In the genomic region with DNA sequence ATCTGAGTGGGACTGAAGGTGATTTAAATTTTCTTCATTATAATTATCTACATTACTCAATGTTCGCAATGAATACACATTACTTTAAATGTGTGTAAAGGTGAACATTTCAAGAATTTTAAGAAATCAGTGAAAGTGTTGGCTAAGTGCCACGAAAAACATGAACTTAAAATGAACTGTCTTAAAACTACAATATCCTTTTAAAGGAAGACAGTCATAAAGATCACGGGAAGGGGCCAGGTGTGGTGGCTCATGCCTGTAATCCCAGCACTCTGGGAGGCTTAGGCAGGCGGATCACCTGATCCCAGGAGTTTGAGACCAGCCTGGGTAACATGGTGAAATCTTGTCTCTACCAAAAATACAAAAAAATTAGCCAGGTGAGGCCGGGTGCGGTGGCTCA, we compare ENCODE assay signal across 23 cellular contexts. TPM values are rescaled to one million over a fixed set of nuclear protein-coding genes. Genes with fewer than 3 reads are reported as not detected.
DNase-seq lines count a peak whose midpoint lies in the region; ATAC-seq, FAIRE-seq and TF ChIP-seq lines count a peak whose summit lies in the region.
"Had no signal": no experiment of that assay in that cellular context is flagged by ENCODE, and none has a peak within 500 bp of the region (broad histone marks: within the 10 kb centered on the region; RNA-seq: fewer than 3 reads in every experiment).

No MANE protein-coding gene starts in this region.

- H3K36me3 Mint-ChIP-seq in T-helper 17 cell (ENCODE audit: low read depth) = no peaks in the 10 kb centered on the region
- H3K36me3 Mint-ChIP-seq: CD8-positive, alpha-beta T cell had no signal

- no peak for FAIRE-seq in urothelium cell line (lab: Jason Lieb, UNC)

- H3K27ac Mint-ChIP-seq in T-helper 17 cell = no peak overlapping the region
- H3K27ac Mint-ChIP-seq: activated CD4-positive, alpha-beta T cell treated with anti-CD3 and anti-CD28 coated beads, Interleukin-2, amount 10 ng/mL, durations not matched to agents 7 days and 5 days; activated T-helper 2 cell treated with anti-CD3 and anti-CD28 coated beads, Interferon-gamma antibody, Interleukin-2, Interleukin-4, amounts not matched to agents 10 μg/mL and 5 μg/mL and 100 μg/mL, durations not matched to agents 14 hours and 24 hours and 36 hours; CD8-positive, alpha-beta T cell; GM23338; stimulated activated naive CD8-positive, alpha-beta T cell treated with anti-CD3 and anti-CD28 coated beads, Interleukin-15, amount 100 ng/mL, for 72 hours; T-cell; type B pancreatic cell had no signal

- BruUV-seq in PC-3 (replicated peaks; lab: Mats Ljungman, UMichigan) = no TSS peak

- H3K36me3 ChIP-seq in PC-3 (ENCODE audit: low read depth, low read length) = peaks cover 30% of the 10 kb centered on the region
- peaks cover 12% of the 10 kb centered on the region for H3K36me3 ChIP-seq in osteoblast (ENCODE audit: insufficient read depth, low read length)

- H3K4me2 ChIP-seq in PC-3 (ENCODE audit: low read length) (no peak overlapping the region), osteoblast (ENCODE audit: insufficient read depth, low read length) (no peak overlapping the region)
- H3K4me2 ChIP-seq: GM23338 had no signal

- H3K9ac ChIP-seq in PC-3 (ENCODE audit: low read length) = peak overlapping the region; percentile 78

- H3K4me1 Mint-ChIP-seq in T-helper 17 cell = peaks cover 3% of the 10 kb centered on the region
- H3K4me1 Mint-ChIP-seq: activated CD4-positive, alpha-beta T cell treated with anti-CD3 and anti-CD28 coated beads, Interleukin-2, amount 10 ng/mL, durations not matched to agents 7 days and 5 days; GM23338; T-cell had no signal

- peaks cover 47% of the 10 kb centered on the region for H3K4me1 ChIP-seq in PC-3 (ENCODE audit: insufficient read depth, low read length)
- peaks cover 27% of the 10 kb centered on the region for H3K4me1 ChIP-seq in osteoblast (ENCODE audit: insufficient read depth, low read length)
- no peaks in the 10 kb centered on the region for H3K4me1 ChIP-seq in foreskin keratinocyte

- CTCF ChIA-PET in PC-3 (lab: Charles Lee) = no interaction called here

- H3K4me3 Mint-ChIP-seq in T-helper 17 cell = no peak overlapping the region
- H3K4me3 Mint-ChIP-seq: activated CD4-positive, alpha-beta T cell treated with anti-CD3 and anti-CD28 coated beads, Interleukin-2, amount 10 ng/mL, durations not matched to agents 7 days and 5 days; CD8-positive, alpha-beta T cell; GM23338; stimulated activated naive CD8-positive, alpha-beta T cell treated with anti-CD3 and anti-CD28 coated beads, Interleukin-15, amount 100 ng/mL, for 72 hours; T-cell; type B pancreatic cell had no signal

- no peak overlapping the region for H3K4me3 ChIP-seq in PC-3 (ENCODE audit: low read length)
- H3K4me3 ChIP-seq in osteoblast (ENCODE audit: insufficient read depth, low read length) = no peak overlapping the region
- H3K4me3 ChIP-seq: GM23338 had no signal

- ATAC-seq in PC-3 = peak; percentile 87
- no peak for ATAC-seq in foreskin keratinocyte
- no peak for ATAC-seq in T-helper 17 cell
- ATAC-seq: CD8-positive, alpha-beta T cell; GM23338; Right ventricle myocardium inferior; stimulated activated naive CD8-positive, alpha-beta T cell treated with anti-CD3 and anti-CD28 coated beads, Interleukin-15, amount 100 ng/mL, for 72 hours; T-cell had no signal

- peak; percentile 28 for DNase-seq in ELR (ENCODE audit: low read depth)
- DNase-seq in PC-3 = peak; percentile 99
- peak; percentile 30 for DNase-seq in dermis blood vessel endothelial cell
- no peak for DNase-seq in osteoblast (ENCODE audit: insufficient read length, low spot score, missing footprints)
- DNase-seq in amygdala (lab: John Stamatoyannopoulos, UW) = no peak
- no peak for DNase-seq in urothelium cell line (ENCODE audit: low spot score)
- DNase-seq in foreskin keratinocyte = no peak
- no peak for DNase-seq in T-helper 17 cell
- DNase-seq: activated CD4-positive, alpha-beta T cell treated with anti-CD3 and anti-CD28 coated beads, Interleukin-2, amount 10 ng/mL, durations not matched to agents 7 days and 5 days; caudate nucleus; CD8-positive, alpha-beta T cell; effector CD4-positive, alpha-beta T cell; erythroblast; KBM-7; NCI-H2081 treated with DMSO at 0.1 percent for 48 hours; NCI-H510A; stimulated activated CD4-positive, alpha-beta T cell treated with anti-CD3 and anti-CD28 coated beads, Interleukin-1b, Interleukin-23, amount 100 ng/mL, for 48 hours; stimulated activated naive CD8-positive, alpha-beta T cell treated with anti-CD3 and anti-CD28 coated beads, Interleukin-15, amount 100 ng/mL, for 72 hours; T-cell had no signal

- TF ChIP-seq CTCF in PC-3 (conservative IDR thresholded peaks at IDR 0.05; ENCODE audit: low read depth, low read length) = no peak
- TF ChIP-seq CTCF in osteoblast (IDR thresholded peaks at IDR 0.05; ENCODE audit: extremely low read depth, low read depth, low read length) = no peak
- no peak for TF ChIP-seq CTCF in foreskin keratinocyte (conservative IDR thresholded peaks at IDR 0.05)

- intact Hi-C loops in PC-3 (cut with micrococcal nuclease) = no loop called here

- peaks cover 5% of the 10 kb centered on the region for H3F3A ChIP-seq in PC-3 (ENCODE audit: low read length, unreplicated experiment)

- H4K20me1 ChIP-seq in PC-3 (ENCODE audit: low read length) (no peaks in the 10 kb centered on the region), osteoblast (ENCODE audit: insufficient read depth, low read length) (no peaks in the 10 kb centered on the region)

- H3K27me3 Mint-ChIP-seq in T-helper 17 cell = peaks cover 6% of the 10 kb centered on the region
- H3K27me3 Mint-ChIP-seq: stimulated activated naive CD8-positive, alpha-beta T cell treated with anti-CD3 and anti-CD28 coated beads, Interleukin-15, amount 100 ng/mL, for 72 hours; T-cell; type B pancreatic cell had no signal

- H2AFZ ChIP-seq in PC-3 (ENCODE audit: low read length) (no peak overlapping the region), osteoblast (ENCODE audit: low read length) (no peak overlapping the region)
- H2AFZ ChIP-seq: GM23338 had no signal

- no peaks in the 10 kb centered on the region for H3K9me3 ChIP-seq in PC-3 (ENCODE audit: low read length)
- H3K9me3 ChIP-seq in osteoblast (ENCODE audit: low read depth, low read length) = no peaks in the 10 kb centered on the region
- H3K9me3 ChIP-seq in T-helper 17 cell (ENCODE audit: control insufficient read depth, low read length, poor library complexity, severe bottlenecking) = no peaks in the 10 kb centered on the region

- H3K79me2 ChIP-seq in PC-3 (ENCODE audit: low read length) = peaks cover 92% of the 10 kb centered on the region
- peaks cover 89% of the 10 kb centered on the region for H3K79me2 ChIP-seq in osteoblast (ENCODE audit: insufficient read depth, low read length)

- H3K9me2 ChIP-seq in PC-3 (replicated peaks; ENCODE audit: low read length) = no peaks in the 10 kb centered on the region

- H3K27me3 ChIP-seq in PC-3 (ENCODE audit: low read length) (no peaks in the 10 kb centered on the region), osteoblast (ENCODE audit: insufficient read depth, low read length) (no peaks in the 10 kb centered on the region), foreskin keratinocyte (no peaks in the 10 kb centered on the region)

- H3K27ac ChIP-seq in PC-3 (ENCODE audit: low read length) = peak overlapping the region; percentile 97
- H3K27ac ChIP-seq in osteoblast (ENCODE audit: low read depth, low read length) = peak overlapping the region; percentile 42
- no peak overlapping the region for H3K27ac ChIP-seq in foreskin keratinocyte

- POLR2A ChIA-PET in PC-3 (lab: Charles Lee; ENCODE audit: unreplicated experiment) = no interaction called here

RNA-seq across cellular contexts. Expression of gene MOK, which starts 11.2 kb away (rescaled TPM):
- total RNA-seq in PC-3 (2014; rRNA removed) (106 and 108 TPM in 2 replicates), dermis blood vessel endothelial cell (2.7 and 3.9 TPM in 2 replicates), osteoblast (81.0 and 86.1 TPM in 2 replicates), foreskin keratinocyte (22.1 and 28.9 TPM in 2 replicates), T-helper 17 cell (1 to 10 TPM; 3.7 to 4.7 TPM)
- polyA plus RNA-seq in foreskin keratinocyte = 20.1 and 27.6 TPM in 2 replicates

RNA-seq across cellular contexts. Expression of gene ZNF839, which starts 25.8 kb away (rescaled TPM):
- 13.2 and 20.5 TPM in 2 replicates for total RNA-seq in PC-3 (2014; rRNA removed)
- 5.8 and 8.0 TPM in 2 replicates for total RNA-seq in dermis blood vessel endothelial cell
- total RNA-seq in osteoblast = 7.2 and 9.1 TPM in 2 replicates
- 8.0 and 10.2 TPM in 2 replicates for total RNA-seq in foreskin keratinocyte
- polyA plus RNA-seq in foreskin keratinocyte = 6.5 and 7.4 TPM in 2 replicates
- 10 to 100 TPM; 17.1 to 19.5 TPM for total RNA-seq in T-helper 17 cell

Comparison
In these comparisons a context has a peak if more than half of its experiments do, and no peak if none do; other contexts are left out.
1. DNase-seq: peak in ELR (single experiment), PC-3 (single experiment) and dermis blood vessel endothelial cell (single experiment); none in osteoblast (single experiment), amygdala (0 of 56), urothelium cell line (single experiment), foreskin keratinocyte (0 of 2) and T-helper 17 cell (0 of 3).